ENCODE assay signal across 19 cellular contexts in the genomic region with DNA sequence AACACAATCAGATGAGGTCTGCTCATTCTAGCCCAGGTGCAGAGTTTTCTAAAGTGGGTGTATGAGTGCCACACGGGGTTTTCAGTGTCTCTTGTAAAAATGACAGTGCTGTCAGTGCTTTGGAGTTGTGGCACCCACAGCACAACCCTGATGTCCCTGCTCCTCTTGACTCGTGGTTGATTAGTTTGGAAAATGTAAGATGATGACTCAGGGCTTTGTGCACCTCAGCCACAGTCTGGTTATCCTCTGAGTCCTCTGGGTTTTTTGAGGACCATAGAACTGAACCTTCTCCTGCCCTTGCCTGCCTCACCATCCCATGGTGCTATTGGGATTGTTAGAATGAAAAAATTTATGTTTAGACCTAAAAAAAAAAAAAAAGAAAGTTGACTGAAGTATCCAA.
A peak's percentile ranks its signal among the peaks of the same experiment; 100 is the strongest.
DNase-seq lines count a peak whose midpoint lies in the region; ATAC-seq and TF ChIP-seq lines count a peak whose summit lies in the region.
"Had no signal": no experiment of that assay in that cellular context is flagged by ENCODE, and none has a peak within 500 bp of the region (broad histone marks: within the 10 kb centered on the region; RNA-seq: fewer than 3 reads in every experiment).

No MANE protein-coding gene starts in this region.

- H3K9me3 Mint-ChIP-seq in neural progenitor cell = no peaks in the 10 kb centered on the region

- H3F3A ChIP-seq in neural progenitor cell (ENCODE audit: low read depth) = no peaks in the 10 kb centered on the region

- no peak overlapping the region for H3K9ac ChIP-seq in neural progenitor cell

- H3K4me1 Mint-ChIP-seq in neural progenitor cell = no peaks in the 10 kb centered on the region

- WGBS in heart right ventricle, 2 donors = 37 to 54% methylated on average over 2 of the region's 2 CpGs
- WGBS in psoas muscle, 3 donors = 51 to 70% (median 60%) methylated on average over 2 of the region's 2 CpGs

- H3K79me2 ChIP-seq in neural progenitor cell (ENCODE audit: low read depth) = no peaks in the 10 kb centered on the region

- H3K9me3 ChIP-seq in heart right ventricle = no peaks in the 10 kb centered on the region
- H3K9me3 ChIP-seq in psoas muscle = no peaks in the 10 kb centered on the region
- no peaks in the 10 kb centered on the region for H3K9me3 ChIP-seq in neural progenitor cell (ENCODE audit: low read depth)
- H3K9me3 ChIP-seq: pancreas, tibial nerve had no signal

- H3K27ac ChIP-seq in heart right ventricle (no peak overlapping the region), psoas muscle (no peak overlapping the region), neural progenitor cell (no peak overlapping the region)
- H3K27ac ChIP-seq: pancreas, tibial nerve had no signal

- H2AFZ ChIP-seq in neural progenitor cell (replicated peaks) = no peak overlapping the region

- H3K27me3 ChIP-seq in heart right ventricle (no peaks in the 10 kb centered on the region), psoas muscle (ENCODE audit: insufficient read depth in 3 of 3, low read length in 2 of 3) (peaks cover 0 to 5% (median 0%) of the 10 kb centered on the region in 3 donors), neural progenitor cell (no peaks in the 10 kb centered on the region)
- H3K27me3 ChIP-seq: pancreas, tibial nerve had no signal

- DNase-seq in Right ventricle myocardium superior (no peak), heart right ventricle (no peak), RPMI7951 (ENCODE audit: low read depth) (peak; percentile 63), fibroblast of villous mesenchyme (ENCODE audit: low read depth) (peak; percentile 42), psoas muscle (no peak), neural progenitor cell (ENCODE audit: low spot score) (no peak), COR-L47 (lab: John Stamatoyannopoulos, UW) (no peak)
- DNase-seq: activated CD4-positive, alpha-beta T cell treated with anti-CD3 and anti-CD28 coated beads for 4 hours; activated CD8-positive, alpha-beta memory T cell treated with anti-CD3 and anti-CD28 coated beads, Interleukin-2, amount 50 U/mL, for 48 hours; activated naive CD4-positive, alpha-beta T cell treated with Interleukin-2 at 50 U/mL for 16 hours; CD8-positive, alpha-beta T cell; left ventricle myocardium superior; NCI-H187; NCI-H510A treated with DMSO at 0.1 percent for 48 hours; pancreas had no signal

- H3K36me3 Mint-ChIP-seq in neural progenitor cell = peaks cover 44% of the 10 kb centered on the region
- H3K36me3 Mint-ChIP-seq: CD8-positive, alpha-beta T cell had no signal

- H3K4me3 Mint-ChIP-seq in neural progenitor cell = no peak overlapping the region
- H3K4me3 Mint-ChIP-seq: CD8-positive, alpha-beta T cell had no signal

- H3K27ac Mint-ChIP-seq in neural progenitor cell = no peak overlapping the region
- H3K27ac Mint-ChIP-seq: CD8-positive, alpha-beta T cell had no signal

- peak; percentile 20 for ATAC-seq in Right ventricle myocardium superior (ENCODE audit: poor library complexity)
- ATAC-seq in heart right ventricle = no peak
- ATAC-seq in psoas muscle = no peak
- no peak for ATAC-seq in GM18873 (IDR thresholded peaks at IDR 0.05; ENCODE audit: low FRiP score, unreplicated experiment)
- ATAC-seq: CD8-positive, alpha-beta T cell; esophagus mucosa; GM12878; left ventricle myocardium superior; pancreas had no signal

- no peak overlapping the region for H3K4me2 ChIP-seq in neural progenitor cell

- H4K20me1 ChIP-seq in neural progenitor cell (ENCODE audit: low read depth) = no peaks in the 10 kb centered on the region

- TF ChIP-seq CTCF in heart right ventricle (IDR thresholded peaks at IDR 0.05) (no peak), fibroblast of villous mesenchyme (IDR thresholded peaks at IDR 0.05; ENCODE audit: insufficient read depth, low read depth, low read length) (no peak), psoas muscle (IDR thresholded peaks at IDR 0.05) (no peak), neural progenitor cell (IDR thresholded peaks at IDR 0.05) (no peak)

- intact Hi-C loops in Right ventricle myocardium superior (cut with DNase I) = no loop called here
- intact Hi-C loops in heart right ventricle (cut with DNase I) = no loop called here
- intact Hi-C loops in psoas muscle (cut with DNase I) = no loop called here

- H3K4me3 ChIP-seq in heart right ventricle = no peak overlapping the region
- no peak overlapping the region for H3K4me3 ChIP-seq in fibroblast of villous mesenchyme (ENCODE audit: low read depth, low read length)
- no peak overlapping the region for H3K4me3 ChIP-seq in psoas muscle
- H3K4me3 ChIP-seq in neural progenitor cell = no peak overlapping the region
- H3K4me3 ChIP-seq: GM12878, pancreas, tibial nerve had no signal

- H3K4me1 ChIP-seq in heart right ventricle = peaks cover 0 to 27% (median 4%) of the 10 kb centered on the region in 9 donors
- H3K4me1 ChIP-seq in psoas muscle = no peaks in the 10 kb centered on the region
- no peaks in the 10 kb centered on the region for H3K4me1 ChIP-seq in neural progenitor cell
- H3K4me1 ChIP-seq: pancreas, tibial nerve had no signal

- H3K27me3 Mint-ChIP-seq in neural progenitor cell (ENCODE audit: insufficient read depth, low read depth) = no peaks in the 10 kb centered on the region

- H3K36me3 ChIP-seq in heart right ventricle = peaks cover 0 to 42% (median 0%) of the 10 kb centered on the region in 9 donors
- H3K36me3 ChIP-seq in psoas muscle (ENCODE audit: insufficient read depth in 1 of 2, low read depth in 1 of 2) = no peaks in the 10 kb centered on the region
- no peaks in the 10 kb centered on the region for H3K36me3 ChIP-seq in neural progenitor cell

Comparison
In these comparisons a context has a peak if more than half of its experiments do, and no peak if none do; other contexts are left out.
1. DNase-seq: peak in RPMI7951 (single experiment) and fibroblast of villous mesenchyme (single experiment); none in Right ventricle myocardium superior (single experiment), heart right ventricle (0 of 2), psoas muscle (0 of 2), neural progenitor cell (single experiment) and COR-L47 (single experiment).